Comparison of ENCODE assay signal across 9 cellular contexts in genomic region chr17:39199673-39199985, GRCh38. TPM values are rescaled to one million over a fixed set of nuclear protein-coding genes. Genes with fewer than 3 reads are reported as not detected.
DNase-seq lines count a peak whose midpoint lies in the region; ATAC-seq and TF ChIP-seq lines count a peak whose summit lies in the region.
"Had no signal": no experiment of that assay in that cellular context is flagged by ENCODE, and none has a peak within 500 bp of the region (broad histone marks: within the 10 kb centered on the region; RNA-seq: fewer than 3 reads in every experiment).

No MANE protein-coding gene starts in this region.

- peaks cover 11% of the 10 kb centered on the region for H4K20me1 ChIP-seq in MM.1S (ENCODE audit: insufficient read depth, low read length)
- peaks cover 32% of the 10 kb centered on the region for H4K20me1 ChIP-seq in neural progenitor cell (ENCODE audit: low read depth)

- H3K36me3 Mint-ChIP-seq in endothelial cell (ENCODE audit: low read depth, unreplicated experiment) (peaks cover 32% of the 10 kb centered on the region), neural progenitor cell (peaks cover 20% of the 10 kb centered on the region)

- H2AFZ ChIP-seq in MM.1S (ENCODE audit: low read length): peak overlapping the region; percentile 72
- H2AFZ ChIP-seq in neural progenitor cell (replicated peaks): peak overlapping the region; percentile 99

- H3K79me2 ChIP-seq in MM.1S (ENCODE audit: low read length) (peaks cover 48% of the 10 kb centered on the region), neural progenitor cell (ENCODE audit: low read depth) (peaks cover 52% of the 10 kb centered on the region)

- H3K27me3 ChIP-seq in MM.1S (replicated peaks; ENCODE audit: insufficient read depth, low read length) (no peaks in the 10 kb centered on the region), neural progenitor cell (no peaks in the 10 kb centered on the region)

- H3K4me1 Mint-ChIP-seq in endothelial cell (ENCODE audit: unreplicated experiment) (peaks cover 42% of the 10 kb centered on the region), neural progenitor cell (peaks cover 38% of the 10 kb centered on the region)

- peak overlapping the region; percentile 94 for H3K4me3 ChIP-seq in MM.1S (ENCODE audit: low read length)
- H3K4me3 ChIP-seq in neural progenitor cell: peak overlapping the region; percentile 73

- H3K4me2 ChIP-seq in MM.1S (ENCODE audit: low read depth, low read length): peak overlapping the region; percentile 91
- H3K4me2 ChIP-seq in neural progenitor cell: peak overlapping the region; percentile 98

- H3K9me3 ChIP-seq in MM.1S (replicated peaks; ENCODE audit: insufficient read depth, low read length) (no peaks in the 10 kb centered on the region), neural progenitor cell (ENCODE audit: low read depth) (no peaks in the 10 kb centered on the region)

- H3K27ac ChIP-seq in MM.1S (ENCODE audit: low read length): peak overlapping the region; percentile 89; the same call in 1 of the 2 replicates
- peak overlapping the region; percentile 100 for H3K27ac ChIP-seq in neural progenitor cell

- no peak for ATAC-seq in GM21619 (IDR thresholded peaks at IDR 0.05; ENCODE audit: unreplicated experiment)

- H3K9ac ChIP-seq in MM.1S (ENCODE audit: low read length): peak overlapping the region; percentile 99; the same call in 1 of the 2 replicates
- peak overlapping the region; percentile 11 for H3K9ac ChIP-seq in neural progenitor cell

- H3K4me3 Mint-ChIP-seq in endothelial cell (ENCODE audit: unreplicated experiment): peak overlapping the region; percentile 94
- peak overlapping the region; percentile 99 for H3K4me3 Mint-ChIP-seq in neural progenitor cell

- peaks cover 5% of the 10 kb centered on the region for H3K27me3 Mint-ChIP-seq in endothelial cell (ENCODE audit: unreplicated experiment)
- peaks cover 16% of the 10 kb centered on the region for H3K27me3 Mint-ChIP-seq in neural progenitor cell (ENCODE audit: insufficient read depth, low read depth)

- H3K27ac Mint-ChIP-seq in endothelial cell (ENCODE audit: unreplicated experiment) (peak overlapping the region; percentile 99), neural progenitor cell (peak overlapping the region; percentile 100)

- H3K9me2 ChIP-seq in MM.1S (replicated peaks; ENCODE audit: insufficient read depth, low read length): no peaks in the 10 kb centered on the region

- H3K4me1 ChIP-seq in MM.1S (ENCODE audit: low read length) (peaks cover 22% of the 10 kb centered on the region), neural progenitor cell (peaks cover 40% of the 10 kb centered on the region)

- H3K36me3 ChIP-seq in MM.1S (replicated peaks; ENCODE audit: insufficient read depth, low read length) (peaks cover 19% of the 10 kb centered on the region), neural progenitor cell (peaks cover 14% of the 10 kb centered on the region)

- no peaks in the 10 kb centered on the region for H3K9me3 Mint-ChIP-seq in endothelial cell (ENCODE audit: unreplicated experiment)
- no peaks in the 10 kb centered on the region for H3K9me3 Mint-ChIP-seq in neural progenitor cell

- peak; percentile 77 for DNase-seq in NCI-H2171 (lab: John Stamatoyannopoulos, UW)
- no peak for DNase-seq in NCI-H2171 treated with DMSO at 0.1 percent for 48 hours (lab: John Stamatoyannopoulos, UW)
- DNase-seq in MM.1S: no peak
- no peak for DNase-seq in endothelial cell (ENCODE audit: low spot score)
- DNase-seq in neural progenitor cell (ENCODE audit: low spot score): no peak
- DNase-seq in NCI-H345 treated with DMSO at 0.1 percent for 48 hours (lab: John Stamatoyannopoulos, UW; ENCODE audit: unreplicated experiment): no peak
- DNase-seq in NCI-H524 (lab: John Stamatoyannopoulos, UW): no peak

- H3F3A ChIP-seq in MM.1S (ENCODE audit: insufficient read depth, low read length): peaks cover 66% of the 10 kb centered on the region
- peaks cover 71% of the 10 kb centered on the region for H3F3A ChIP-seq in neural progenitor cell (ENCODE audit: low read depth)

- TF ChIP-seq CTCF in MM.1S (IDR thresholded peaks at IDR 0.05; ENCODE audit: low read length) (no peak), endothelial cell (IDR thresholded peaks at IDR 0.05; ENCODE audit: unreplicated experiment) (no peak), neural progenitor cell (IDR thresholded peaks at IDR 0.05) (no peak)

RNA-seq across cellular contexts. Expression of gene RPL19, which starts 0.5 kb away (rescaled TPM):
- total RNA-seq in endothelial cell (ENCODE audit: unreplicated experiment) (1,851 TPM), neural progenitor cell (ENCODE audit: low replicate concordance) (2,635 and 2,751 TPM in 2 replicates)

RNA-seq across cellular contexts. Expression of gene CACNB1, which starts 2.2 kb away (rescaled TPM):
- total RNA-seq in endothelial cell (ENCODE audit: unreplicated experiment) (10.2 TPM), neural progenitor cell (ENCODE audit: low replicate concordance) (6.3 and 16.5 TPM in 2 replicates)

RNA-seq across cellular contexts. Expression of gene STAC2, which starts 26.1 kb away (rescaled TPM):
- total RNA-seq in endothelial cell (ENCODE audit: unreplicated experiment): not detected
- 0.13 and 0.62 TPM in 2 replicates for total RNA-seq in neural progenitor cell (ENCODE audit: low replicate concordance)

RNA-seq across cellular contexts. Expression of gene ARL5C, which starts 33.7 kb away (rescaled TPM):
- total RNA-seq in endothelial cell (ENCODE audit: unreplicated experiment) (not detected), neural progenitor cell (ENCODE audit: low replicate concordance) (not detected in 2 replicates)
- total RNA-seq: Daoy had no signal

RNA-seq across cellular contexts. Expression of gene PLXDC1, which starts 48.2 kb away (rescaled TPM):
- total RNA-seq in endothelial cell (ENCODE audit: unreplicated experiment) (3.7 TPM), neural progenitor cell (ENCODE audit: low replicate concordance) (2.1 and 2.5 TPM in 2 replicates)
